1 cellular context compared by ENCODE assay signal in the genomic region with DNA sequence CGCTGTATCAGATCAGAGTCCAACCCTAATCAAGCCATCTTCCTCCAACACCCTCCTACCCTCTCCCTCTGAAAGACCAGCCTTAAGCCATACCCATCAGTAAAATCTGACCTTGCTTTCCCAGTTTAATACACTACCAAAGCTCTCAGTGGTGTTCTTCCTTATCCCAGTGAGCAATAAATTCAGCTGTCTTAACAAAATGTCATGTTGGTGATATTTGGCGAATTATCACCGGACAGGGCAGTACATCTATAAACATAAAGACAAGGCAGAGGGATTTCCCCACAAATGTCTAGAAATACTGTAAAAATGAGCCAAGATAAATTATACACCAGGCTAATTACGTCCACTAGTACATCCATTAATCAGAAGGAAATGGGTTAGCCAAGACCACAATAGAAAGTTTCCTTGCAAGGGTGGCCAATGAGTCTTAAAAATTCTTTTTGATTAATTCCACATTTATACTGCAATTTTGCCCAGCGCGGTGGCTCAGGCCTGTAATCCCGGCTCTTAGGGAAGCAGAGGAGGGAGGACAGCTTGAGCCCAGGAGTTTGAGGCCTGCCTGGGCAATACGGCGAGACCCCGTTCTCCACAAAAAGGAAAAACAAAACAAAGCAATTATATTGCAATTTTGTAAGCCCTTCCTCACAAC.
TF ChIP-seq lines count a peak whose summit lies in the region.

No MANE protein-coding gene starts in this region.

TF ChIP-seq in K562, 482 proteins besides CTCF, POLR2A, EP300 and RAD21:
- TF ChIP-seq PBX2 (CRISPR knock-in tag; IDR thresholded peaks at IDR 0.05; ENCODE audit: low read depth) (no peak), PBX2 (tag; conservative IDR thresholded peaks at IDR 0.05; ENCODE audit: low read depth) (peak; percentile 54), ZNF121 (CRISPR knock-in tag; conservative IDR thresholded peaks at IDR 0.05) (peak; percentile 84), MEIS2 (IDR thresholded peaks at IDR 0.05; ENCODE audit: partially characterized antibody) (peak; percentile 57), CREBBP (IDR thresholded peaks at IDR 0.05; ENCODE audit: low read depth, low read length) (no peak)
TF ChIP-seq in K562: peak in this region for 3.
